Comparison of ENCODE assay signal across 8 cellular contexts in genomic region chr16:22098538-22099255, GRCh38. TPM values are rescaled to one million over a fixed set of nuclear protein-coding genes. Genes with fewer than 3 reads are reported as not detected.
DNase-seq lines count a peak whose midpoint lies in the region; ATAC-seq and TF ChIP-seq lines count a peak whose summit lies in the region.

No MANE protein-coding gene starts in this region.

- DNase-seq in stimulated activated CD4-positive, alpha-beta T cell treated with anti-CD3 and anti-CD28 coated beads, Interleukin-2, amount 100 ng/mL, for 4 hours (ENCODE audit: low read depth): peak; percentile 2
- DNase-seq in stimulated activated CD4-positive, alpha-beta T cell treated with anti-CD3 and anti-CD28 coated beads, Interleukin-12 subunit alpha, Interleukin-12 subunit beta, amount 100 ng/mL, for 4 hours: no peak
- peak; percentile 88 for DNase-seq in NAMALWA (ENCODE audit: low spot score)
- DNase-seq in SW480 (ENCODE audit: low spot score): peak; percentile 77
- peak; percentile 64 for DNase-seq in fibroblast of pulmonary artery (ENCODE audit: low read depth)
- no peak for DNase-seq in progenitor cell of endocrine pancreas (ENCODE audit: low spot score, unreplicated experiment)

- peaks cover 20% of the 10 kb centered on the region for H3K27me3 Mint-ChIP-seq in progenitor cell of endocrine pancreas

- no peaks in the 10 kb centered on the region for H3K4me1 Mint-ChIP-seq in progenitor cell of endocrine pancreas (ENCODE audit: low read depth)

- H3K4me3 Mint-ChIP-seq in progenitor cell of endocrine pancreas (ENCODE audit: low read depth): no peak overlapping the region

- H3K4me3 ChIP-seq in fibroblast of pulmonary artery (replicated peaks; ENCODE audit: low read depth, low read length): no peak overlapping the region

- H3K9me3 Mint-ChIP-seq in progenitor cell of endocrine pancreas (ENCODE audit: low read depth): no peaks in the 10 kb centered on the region

- TF ChIP-seq CTCF in fibroblast of pulmonary artery (IDR thresholded peaks at IDR 0.05; ENCODE audit: low read length, missing control alignments) (peak; percentile 68), progenitor cell of endocrine pancreas (IDR thresholded peaks at IDR 0.05; ENCODE audit: unreplicated experiment) (peak; percentile 65)

- ATAC-seq in GM18867 (IDR thresholded peaks at IDR 0.05; ENCODE audit: unreplicated experiment): no peak
- no peak for ATAC-seq in HG03565 (IDR thresholded peaks at IDR 0.05; ENCODE audit: unreplicated experiment)

- H3K27ac Mint-ChIP-seq in progenitor cell of endocrine pancreas: no peak overlapping the region

- no peaks in the 10 kb centered on the region for H3K36me3 Mint-ChIP-seq in progenitor cell of endocrine pancreas (ENCODE audit: insufficient read depth)

RNA-seq across cellular contexts. Expression of gene VWA3A, which starts 6.4 kb away (rescaled TPM):
- 0.98 and 1.5 TPM in 2 replicates for total RNA-seq in progenitor cell of endocrine pancreas

Comparison
In these comparisons a context has a peak if more than half of its experiments do, and no peak if none do; other contexts are left out.
1. DNase-seq: peak in stimulated activated CD4-positive, alpha-beta T cell treated with anti-CD3 and anti-CD28 coated beads, Interleukin-2, amount 100 ng/mL, for 4 hours (single experiment), NAMALWA (single experiment), SW480 (single experiment) and fibroblast of pulmonary artery (single experiment); none in stimulated activated CD4-positive, alpha-beta T cell treated with anti-CD3 and anti-CD28 coated beads, Interleukin-12 subunit alpha, Interleukin-12 subunit beta, amount 100 ng/mL, for 4 hours (single experiment) and progenitor cell of endocrine pancreas (single experiment).